8 cellular contexts compared by ENCODE assay signal in genomic region chr5:54243483-54244080, GRCh38.
DNase-seq lines count a peak whose midpoint lies in the region; ATAC-seq, FAIRE-seq and TF ChIP-seq lines count a peak whose summit lies in the region.

No MANE protein-coding gene starts in this region.

- DNase-seq in Caco-2 (peak in 1 of 2 experiments; percentile 62), fibroblast of the aortic adventitia (ENCODE audit: low read depth) (peak; percentile 65), retina (peak; percentile 20)
- DNase-seq in NK-92 treated with Interleukin-12 subunit alpha and Interleukin-12 subunit beta, amount 100 ng/mL, for 24 hours (lab: John Stamatoyannopoulos, UW): no peak

- intact Hi-C loops in Caco-2 (cut with micrococcal nuclease; ENCODE audit: unreplicated experiment): loop anchor here (1.0 to 10.0 kb wide), 6 partner anchors 68 to 602 kb away; partner anchors contain the start of gene SNX18

- ATAC-seq in GM18870 (IDR thresholded peaks at IDR 0.05; ENCODE audit: unreplicated experiment): peak; percentile 64
- ATAC-seq in HG02973 (IDR thresholded peaks at IDR 0.05; ENCODE audit: unreplicated experiment): no peak

- no peaks in the 10 kb centered on the region for H3K36me3 ChIP-seq in Caco-2 (ENCODE audit: control insufficient read depth, insufficient read depth, low read length)

- H3K9me3 Mint-ChIP-seq in Caco-2 (ENCODE audit: unreplicated experiment): no peaks in the 10 kb centered on the region

- no peaks in the 10 kb centered on the region for H3K27me3 ChIP-seq in Caco-2 (replicated peaks; ENCODE audit: control insufficient read depth, insufficient read depth, low read length)

- H3K4me1 Mint-ChIP-seq in Caco-2 (ENCODE audit: low read depth, unreplicated experiment): peaks cover 10% of the 10 kb centered on the region

- BruUV-seq in Caco-2 (replicated peaks; lab: Mats Ljungman, UMichigan): no TSS peak

- 0 out of 2 replicates have a peak, but pooled peaks cover 9% of the 10 kb centered on the region for H3K4me1 ChIP-seq in Caco-2

- TF ChIP-seq CTCF in Caco-2 (IDR thresholded peaks at IDR 0.05; ENCODE audit: insufficient read depth in 1 of 2, low read depth in 1 of 2, low read length in 1 of 2, severe bottlenecking in 1 of 2, unreplicated experiment in 1 of 2) (peak; percentile 78 to 83), LNCAP (IDR thresholded peaks at IDR 0.05) (peak; percentile 74), fibroblast of the aortic adventitia (IDR thresholded peaks at IDR 0.05; ENCODE audit: insufficient read depth, low read length) (peak; percentile 75)

- CTCF ChIA-PET in Caco-2 (lab: Charles Lee): interaction anchor here (0.6 to 1.2 kb wide), 13 partner anchors 9 to 652 kb away, joined by 3 to 19 read pairs (median 4); partner anchors contain the start of gene ARL15

- H3K27me3 Mint-ChIP-seq in Caco-2 (ENCODE audit: insufficient read depth, unreplicated experiment): no peaks in the 10 kb centered on the region

- peak; percentile 60 for FAIRE-seq in TTC549 (lab: Jason Lieb, UNC)

- H3K9me3 ChIP-seq in Caco-2: no peaks in the 10 kb centered on the region

- H3K4me3 Mint-ChIP-seq in Caco-2 (ENCODE audit: unreplicated experiment): no peak overlapping the region

- peaks cover 6% of the 10 kb centered on the region for H3K36me3 Mint-ChIP-seq in Caco-2 (ENCODE audit: insufficient read depth, unreplicated experiment)

- POLR2A ChIA-PET in Caco-2 (lab: Charles Lee): interaction anchor here (1.0 kb wide), 1 partner anchor 67 kb away, joined by 6 read pairs; the partner anchor contains the start of gene ARL15

- H3K27ac Mint-ChIP-seq in Caco-2 (ENCODE audit: unreplicated experiment): no peak overlapping the region

- H3K4me3 ChIP-seq in Caco-2 (ENCODE audit: low read depth, low read length) (no peak overlapping the region), fibroblast of the aortic adventitia (ENCODE audit: low read depth, low read length) (no peak overlapping the region)
